In the genomic region with DNA sequence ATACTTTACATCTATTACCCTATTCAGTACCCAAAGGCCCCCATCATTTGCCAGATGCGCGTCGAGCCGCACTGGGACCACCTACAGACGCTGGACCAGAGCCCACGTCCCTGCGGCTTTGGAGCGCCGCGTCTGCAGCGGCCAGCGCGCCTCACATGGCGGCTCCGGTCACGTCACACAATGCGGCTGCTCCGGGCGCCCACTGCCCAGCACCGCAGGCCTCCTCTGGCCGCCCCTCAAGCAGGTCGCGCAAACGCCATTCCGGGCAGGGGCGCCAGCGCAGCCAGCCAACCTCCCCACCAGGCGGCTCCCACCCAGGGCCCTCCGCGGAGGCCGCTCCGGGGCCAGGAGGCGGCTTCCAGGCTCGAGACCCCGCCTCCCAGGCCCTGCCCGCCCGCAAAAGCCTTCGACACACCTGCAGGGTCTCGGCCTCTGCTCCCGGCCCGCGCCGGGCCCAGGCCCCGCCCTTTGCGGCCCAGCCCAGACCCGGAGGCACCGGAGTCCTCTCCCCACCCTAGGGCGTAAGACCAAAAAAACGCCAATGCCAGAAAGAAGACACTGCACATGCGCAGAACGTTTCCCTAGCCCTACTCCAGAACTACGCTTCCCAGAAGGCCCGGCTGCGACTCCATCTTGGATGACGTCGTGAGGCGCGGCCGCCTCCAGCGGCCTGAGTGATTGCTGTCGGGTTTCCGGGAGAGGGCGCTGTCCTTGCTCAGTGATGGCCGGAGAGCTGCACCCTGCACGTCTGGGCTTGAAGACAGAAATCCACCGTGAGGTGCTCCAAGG, we compare ENCODE assay signal across 1 cellular context.
TF ChIP-seq lines count a peak whose summit lies in the region.

ZNF25 (minus strand) TSS at position 557 of the 789 bp plus-strand sequence. CDS start 4,925 bp downstream, outside the sequence.

TF ChIP-seq in HepG2, 621 proteins besides CTCF, POLR2A, EP300 and RAD21 (continued from another document and continues in another):
- TF ChIP-seq ZNF609 (CRISPR knock-in tag; IDR thresholded peaks at IDR 0.05; ENCODE audit: borderline replicate concordance) (peak; percentile 42; the same call in 1 of the 2 replicates), CBX1 (IDR thresholded peaks at IDR 0.05; ENCODE audit: low read depth) (peak; percentile 26), GABPA (IDR thresholded peaks at IDR 0.05; ENCODE audit: low read depth, low read length) (no peak), GABPA (CRISPR knock-in tag; IDR thresholded peaks at IDR 0.05; ENCODE audit: low read depth) (peak; percentile 70), KDM5B (CRISPR knock-in tag; IDR thresholded peaks at IDR 0.05; ENCODE audit: borderline replicate concordance) (peak; percentile 70), HNRNPUL1 (IDR thresholded peaks at IDR 0.05; ENCODE audit: low read depth, low read length) (no peak), MIER3 (CRISPR knock-in tag; IDR thresholded peaks at IDR 0.05; ENCODE audit: borderline replicate concordance) (peak; percentile 72; the same call in 1 of the 2 replicates), FOXP1 (IDR thresholded peaks at IDR 0.05) (no peak), FOXP1 (CRISPR knock-in tag; IDR thresholded peaks at IDR 0.05) (no peak), ZNF766 (CRISPR knock-in tag; IDR thresholded peaks at IDR 0.05; ENCODE audit: borderline replicate concordance) (peak; percentile 54; the same call in 1 of the 2 replicates), SMAD9 (CRISPR knock-in tag; IDR thresholded peaks at IDR 0.05) (no peak), ZNF644 (CRISPR knock-in tag; IDR thresholded peaks at IDR 0.05; ENCODE audit: low read depth) (no peak; the same call in 1 of the 2 replicates), ATAD3A (CRISPR knock-in tag; IDR thresholded peaks at IDR 0.05) (no peak), PRPF4 (IDR thresholded peaks at IDR 0.05; ENCODE audit: low read depth, low read length, poor library complexity, severe bottlenecking) (no peak), ATF1 (CRISPR knock-in tag; IDR thresholded peaks at IDR 0.05) (peak; percentile 91), POGZ (CRISPR knock-in tag; IDR thresholded peaks at IDR 0.05) (peak; percentile 83), DNMT1 (CRISPR knock-in tag; IDR thresholded peaks at IDR 0.05) (no peak), STAT5B (CRISPR knock-in tag; IDR thresholded peaks at IDR 0.05) (no peak), ZNF501 (CRISPR knock-in tag; IDR thresholded peaks at IDR 0.05) (peak; percentile 93), ZNF792 (CRISPR knock-in tag; IDR thresholded peaks at IDR 0.05) (no peak), MEIS2 (CRISPR knock-in tag; IDR thresholded peaks at IDR 0.05) (no peak), MATR3 (CRISPR knock-in tag; IDR thresholded peaks at IDR 0.05) (no peak), ZNF34 (CRISPR knock-in tag; IDR thresholded peaks at IDR 0.05; ENCODE audit: borderline replicate concordance) (peak; percentile 89; the same call in 1 of the 2 replicates), ZFYVE20 (CRISPR knock-in tag; IDR thresholded peaks at IDR 0.05; ENCODE audit: borderline replicate concordance, low read depth) (0 out of 2 replicates have a peak, but pooled peaks have one; percentile 61), MIER2 (CRISPR knock-in tag; IDR thresholded peaks at IDR 0.05) (no peak), PAXIP1 (CRISPR knock-in tag; conservative IDR thresholded peaks at IDR 0.05) (peak; percentile 72), SMAD1 (CRISPR knock-in tag; IDR thresholded peaks at IDR 0.05; ENCODE audit: borderline replicate concordance, low read depth) (peak; percentile 87; the same call in 1 of the 2 replicates), PITX1 (CRISPR knock-in tag; IDR thresholded peaks at IDR 0.05) (0 out of 2 replicates have a peak, but pooled peaks have one; percentile 22), ZNF20 (CRISPR knock-in tag; IDR thresholded peaks at IDR 0.05) (no peak), PHF21A (CRISPR knock-in tag; IDR thresholded peaks at IDR 0.05) (peak; percentile 96), ZBTB46 (CRISPR knock-in tag; IDR thresholded peaks at IDR 0.05; ENCODE audit: borderline replicate concordance) (no peak), E2F5 (CRISPR knock-in tag; conservative IDR thresholded peaks at IDR 0.05) (0 out of 2 replicates have a peak, but pooled peaks have one; percentile 36), ZNF713 (CRISPR knock-in tag; IDR thresholded peaks at IDR 0.05) (no peak), ZNF24 (IDR thresholded peaks at IDR 0.05) (no peak), FOXJ3 (CRISPR knock-in tag; IDR thresholded peaks at IDR 0.05; ENCODE audit: borderline replicate concordance) (no peak; the same call in 1 of the 2 replicates), PAX8 (CRISPR knock-in tag; IDR thresholded peaks at IDR 0.05; ENCODE audit: borderline replicate concordance) (peak; percentile 85; the same call in 1 of the 2 replicates)
- TF ChIP-seq, protein P1, sequence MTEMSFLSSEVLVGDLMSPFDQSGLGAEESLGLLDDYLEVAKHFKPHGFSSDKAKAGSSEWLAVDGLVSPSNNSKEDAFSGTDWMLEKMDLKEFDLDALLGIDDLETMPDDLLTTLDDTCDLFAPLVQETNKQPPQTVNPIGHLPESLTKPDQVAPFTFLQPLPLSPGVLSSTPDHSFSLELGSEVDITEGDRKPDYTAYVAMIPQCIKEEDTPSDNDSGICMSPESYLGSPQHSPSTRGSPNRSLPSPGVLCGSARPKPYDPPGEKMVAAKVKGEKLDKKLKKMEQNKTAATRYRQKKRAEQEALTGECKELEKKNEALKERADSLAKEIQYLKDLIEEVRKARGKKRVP (CRISPR knock-in tag; IDR thresholded peaks at IDR 0.05) = 0 out of 4 replicates have a peak, but pooled peaks of 1 of the 2 experiments have one; percentile 46
- TF ChIP-seq, protein P2, sequence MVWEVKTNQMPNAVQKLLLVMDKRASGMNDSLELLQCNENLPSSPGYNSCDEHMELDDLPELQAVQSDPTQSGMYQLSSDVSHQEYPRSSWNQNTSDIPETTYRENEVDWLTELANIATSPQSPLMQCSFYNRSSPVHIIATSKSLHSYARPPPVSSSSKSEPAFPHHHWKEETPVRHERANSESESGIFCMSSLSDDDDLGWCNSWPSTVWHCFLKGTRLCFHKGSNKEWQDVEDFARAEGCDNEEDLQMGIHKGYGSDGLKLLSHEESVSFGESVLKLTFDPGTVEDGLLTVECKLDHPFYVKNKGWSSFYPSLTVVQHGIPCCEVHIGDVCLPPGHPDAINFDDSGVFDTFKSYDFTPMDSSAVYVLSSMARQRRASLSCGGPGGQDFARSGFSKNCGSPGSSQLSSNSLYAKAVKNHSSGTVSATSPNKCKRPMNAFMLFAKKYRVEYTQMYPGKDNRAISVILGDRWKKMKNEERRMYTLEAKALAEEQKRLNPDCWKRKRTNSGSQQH (CRISPR knock-in tag; IDR thresholded peaks at IDR 0.05; ENCODE audit: low read depth) = no peak
- TF ChIP-seq, protein P3, sequence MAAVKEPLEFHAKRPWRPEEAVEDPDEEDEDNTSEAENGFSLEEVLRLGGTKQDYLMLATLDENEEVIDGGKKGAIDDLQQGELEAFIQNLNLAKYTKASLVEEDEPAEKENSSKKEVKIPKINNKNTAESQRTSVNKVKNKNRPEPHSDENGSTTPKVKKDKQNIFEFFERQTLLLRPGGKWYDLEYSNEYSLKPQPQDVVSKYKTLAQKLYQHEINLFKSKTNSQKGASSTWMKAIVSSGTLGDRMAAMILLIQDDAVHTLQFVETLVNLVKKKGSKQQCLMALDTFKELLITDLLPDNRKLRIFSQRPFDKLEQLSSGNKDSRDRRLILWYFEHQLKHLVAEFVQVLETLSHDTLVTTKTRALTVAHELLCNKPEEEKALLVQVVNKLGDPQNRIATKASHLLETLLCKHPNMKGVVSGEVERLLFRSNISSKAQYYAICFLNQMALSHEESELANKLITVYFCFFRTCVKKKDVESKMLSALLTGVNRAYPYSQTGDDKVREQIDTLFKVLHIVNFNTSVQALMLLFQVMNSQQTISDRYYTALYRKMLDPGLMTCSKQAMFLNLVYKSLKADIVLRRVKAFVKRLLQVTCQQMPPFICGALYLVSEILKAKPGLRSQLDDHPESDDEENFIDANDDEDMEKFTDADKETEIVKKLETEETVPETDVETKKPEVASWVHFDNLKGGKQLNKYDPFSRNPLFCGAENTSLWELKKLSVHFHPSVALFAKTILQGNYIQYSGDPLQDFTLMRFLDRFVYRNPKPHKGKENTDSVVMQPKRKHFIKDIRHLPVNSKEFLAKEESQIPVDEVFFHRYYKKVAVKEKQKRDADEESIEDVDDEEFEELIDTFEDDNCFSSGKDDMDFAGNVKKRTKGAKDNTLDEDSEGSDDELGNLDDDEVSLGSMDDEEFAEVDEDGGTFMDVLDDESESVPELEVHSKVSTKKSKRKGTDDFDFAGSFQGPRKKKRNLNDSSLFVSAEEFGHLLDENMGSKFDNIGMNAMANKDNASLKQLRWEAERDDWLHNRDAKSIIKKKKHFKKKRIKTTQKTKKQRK (IDR thresholded peaks at IDR 0.05; ENCODE audit: low read length) = no peak
- TF ChIP-seq, protein P4, sequence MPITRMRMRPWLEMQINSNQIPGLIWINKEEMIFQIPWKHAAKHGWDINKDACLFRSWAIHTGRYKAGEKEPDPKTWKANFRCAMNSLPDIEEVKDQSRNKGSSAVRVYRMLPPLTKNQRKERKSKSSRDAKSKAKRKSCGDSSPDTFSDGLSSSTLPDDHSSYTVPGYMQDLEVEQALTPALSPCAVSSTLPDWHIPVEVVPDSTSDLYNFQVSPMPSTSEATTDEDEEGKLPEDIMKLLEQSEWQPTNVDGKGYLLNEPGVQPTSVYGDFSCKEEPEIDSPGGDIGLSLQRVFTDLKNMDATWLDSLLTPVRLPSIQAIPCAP (CRISPR knock-in tag; IDR thresholded peaks at IDR 0.05; ENCODE audit: low read depth) = no peak
